In genomic region chr10:51377932-51378206, GRCh38 we compare ENCODE assay signal across 16 cellular contexts.
A peak's percentile ranks its signal among the peaks of the same experiment; 100 is the strongest.
DNase-seq lines count a peak whose midpoint lies in the region; ATAC-seq and TF ChIP-seq lines count a peak whose summit lies in the region.
"Had no signal": no experiment of that assay in that cellular context is flagged by ENCODE, and none has a peak within 500 bp of the region (broad histone marks: within the 10 kb centered on the region; RNA-seq: fewer than 3 reads in every experiment).

No MANE protein-coding gene starts in this region.

- H3K27me3 Mint-ChIP-seq in HFFc6 (ENCODE audit: insufficient read depth): no peaks in the 10 kb centered on the region
- H3K27me3 Mint-ChIP-seq: B cell had no signal

- H3K4me3 ChIP-seq in foreskin fibroblast (ENCODE audit: low read depth in 1 of 2, low read length in 2 of 2) (no peak overlapping the region), WERI-Rb-1 (ENCODE audit: low read depth, low read length) (no peak overlapping the region)
- H3K4me3 ChIP-seq: BLaER1 treated with 17β-estradiol and CSF1 and Interleukin-3, amounts not matched to agents 10 nM and 100 nM; GM12878; HAP-1 had no signal

- no peak overlapping the region for H3K27ac ChIP-seq in WERI-Rb-1
- H3K27ac ChIP-seq: BLaER1 treated with 17β-estradiol and CSF1 and Interleukin-3, amounts not matched to agents 10 nM and 100 nM had no signal

- peaks cover 41% of the 10 kb centered on the region for H3K4me1 Mint-ChIP-seq in HFFc6 (ENCODE audit: low read depth)
- H3K4me1 Mint-ChIP-seq: B cell had no signal

- TF ChIP-seq CTCF in HFFc6 (IDR thresholded peaks at IDR 0.05) (no peak), foreskin fibroblast (IDR thresholded peaks at IDR 0.05; ENCODE audit: low read depth, low read length) (no peak), WERI-Rb-1 (IDR thresholded peaks at IDR 0.05; ENCODE audit: low read depth, low read length) (no peak)

- H3K9me3 Mint-ChIP-seq in HFFc6: no peaks in the 10 kb centered on the region
- H3K9me3 Mint-ChIP-seq: CD8-positive, alpha-beta T cell had no signal

- H3K36me3 Mint-ChIP-seq in HFFc6 (ENCODE audit: low read depth): no peaks in the 10 kb centered on the region
- H3K36me3 Mint-ChIP-seq: CD8-positive, alpha-beta T cell had no signal

- DNase-seq in EH (ENCODE audit: low read depth): peak; percentile 15
- peak; percentile 25 for DNase-seq in HFFc6
- DNase-seq in foreskin fibroblast: peak; percentile 22 to 30
- DNase-seq in NCI-H345 treated with DMSO at 0.1 percent for 48 hours (lab: John Stamatoyannopoulos, UW; ENCODE audit: unreplicated experiment): no peak
- no peak for DNase-seq in WERI-Rb-1
- DNase-seq in epidermal melanocyte (ENCODE audit: insufficient read length, low spot score): no peak
- DNase-seq: Calu3; CD8-positive, alpha-beta T cell; DMS79 treated with DMSO at 0.1 percent for 48 hours; EL had no signal

- H3K27me3 ChIP-seq in WERI-Rb-1 (ENCODE audit: insufficient read depth, low read depth, severe bottlenecking): no peaks in the 10 kb centered on the region
- H3K27me3 ChIP-seq: BLaER1 treated with 17β-estradiol and CSF1 and Interleukin-3, amounts not matched to agents 10 nM and 100 nM had no signal

- H3K36me3 ChIP-seq in WERI-Rb-1: no peaks in the 10 kb centered on the region
- H3K36me3 ChIP-seq: BLaER1 treated with 17β-estradiol and CSF1 and Interleukin-3, amounts not matched to agents 10 nM and 100 nM; HAP-1 had no signal

- no peaks in the 10 kb centered on the region for H3K9me3 ChIP-seq in WERI-Rb-1 (ENCODE audit: severe bottlenecking)
- H3K9me3 ChIP-seq: BLaER1 treated with 17β-estradiol and CSF1 and Interleukin-3, amounts not matched to agents 10 nM and 100 nM; HAP-1 had no signal

- H3K27ac Mint-ChIP-seq in HFFc6: peak overlapping the region; percentile 67; the same call in 1 of the 2 replicates
- H3K27ac Mint-ChIP-seq: B cell; CD8-positive, alpha-beta T cell had no signal

- ATAC-seq in SK-N-SH treated with all-trans-retinoic acid at 6 μM for 48 hours (peak; percentile 54), GM18870 (IDR thresholded peaks at IDR 0.05; ENCODE audit: unreplicated experiment) (no peak)
- ATAC-seq: CD8-positive, alpha-beta T cell; GM12878 had no signal

- no peak overlapping the region for H3K4me3 Mint-ChIP-seq in HFFc6
- H3K4me3 Mint-ChIP-seq: B cell; CD8-positive, alpha-beta T cell had no signal

TF ChIP-seq in SK-N-SH treated with all-trans-retinoic acid at 6 μM for 48 hours, 23 proteins besides CTCF, POLR2A, EP300 and RAD21:
- no peak for TF ChIP-seq POU6F1 (CRISPR knock-in tag; IDR thresholded peaks at IDR 0.05; ENCODE audit: borderline replicate concordance, low read depth)
- no peak for TF ChIP-seq ESRRG (CRISPR knock-in tag; IDR thresholded peaks at IDR 0.05)
- TF ChIP-seq TSHZ2 (CRISPR knock-in tag; IDR thresholded peaks at IDR 0.05): no peak
- TF ChIP-seq RARB (CRISPR knock-in tag; IDR thresholded peaks at IDR 0.05): no peak
- TF ChIP-seq ZC3H10 (CRISPR knock-in tag; IDR thresholded peaks at IDR 0.05): no peak
- TF ChIP-seq CSRNP3 (CRISPR knock-in tag; IDR thresholded peaks at IDR 0.05): no peak
- no peak for TF ChIP-seq BACH2 (CRISPR knock-in tag; IDR thresholded peaks at IDR 0.05; ENCODE audit: borderline replicate concordance)
- TF ChIP-seq ZNF8 (CRISPR knock-in tag; IDR thresholded peaks at IDR 0.05): no peak
- no peak for TF ChIP-seq CREB5 (CRISPR knock-in tag; IDR thresholded peaks at IDR 0.05; ENCODE audit: low read depth)
- TF ChIP-seq TOX (CRISPR knock-in tag; IDR thresholded peaks at IDR 0.05; ENCODE audit: borderline replicate concordance): no peak
- no peak for TF ChIP-seq ZFP30 (CRISPR knock-in tag; IDR thresholded peaks at IDR 0.05)
- no peak for TF ChIP-seq GLIS3 (CRISPR knock-in tag; IDR thresholded peaks at IDR 0.05)
- no peak for TF ChIP-seq PATZ1 (CRISPR knock-in tag; IDR thresholded peaks at IDR 0.05; ENCODE audit: borderline replicate concordance)
- no peak for TF ChIP-seq ARNTL (CRISPR knock-in tag; IDR thresholded peaks at IDR 0.05; ENCODE audit: borderline replicate concordance, low read depth)
- no peak for TF ChIP-seq ISL1 (CRISPR knock-in tag; IDR thresholded peaks at IDR 0.05)

Comparison
In these comparisons a context has a peak if more than half of its experiments do, and no peak if none do; other contexts are left out.
1. DNase-seq: peak in EH (single experiment), HFFc6 (single experiment) and foreskin fibroblast (2 of 2); none in NCI-H345 treated with DMSO at 0.1 percent for 48 hours (single experiment), WERI-Rb-1 (single experiment) and epidermal melanocyte (single experiment).